In the genomic region with DNA sequence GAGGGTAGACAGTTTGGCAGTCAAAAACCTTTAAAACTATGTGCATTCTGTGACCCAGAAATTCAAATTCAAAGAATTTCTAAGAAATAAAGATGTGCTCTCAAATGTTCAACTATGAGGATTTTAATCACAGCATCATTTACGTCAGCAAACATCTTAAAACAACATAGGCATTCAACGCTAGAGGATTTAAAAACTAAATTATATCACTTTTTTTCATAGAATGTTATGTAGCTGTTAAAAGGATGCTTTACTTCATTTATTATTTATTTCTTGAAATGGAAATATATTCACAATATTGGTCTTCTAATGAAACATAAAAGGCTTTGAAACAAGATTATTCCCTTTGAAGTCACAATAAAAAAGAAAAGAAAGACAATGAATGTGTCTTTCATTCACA, we compare ENCODE assay signal across 22 cellular contexts. TPM values are rescaled to one million over a fixed set of nuclear protein-coding genes. Genes with fewer than 3 reads are reported as not detected.
DNase-seq lines count a peak whose midpoint lies in the region; ATAC-seq, FAIRE-seq and TF ChIP-seq lines count a peak whose summit lies in the region.
"Had no signal": no experiment of that assay in that cellular context is flagged by ENCODE, and none has a peak within 500 bp of the region (broad histone marks: within the 10 kb centered on the region; RNA-seq: fewer than 3 reads in every experiment).

No MANE protein-coding gene starts in this region.

- POLR2A ChIA-PET in CD4-positive, alpha-beta memory T cell (lab: Charles Lee; ENCODE audit: partially characterized antibody) = no interaction called here

- TF ChIP-seq POLR2A in transverse colon (IDR thresholded peaks at IDR 0.05) = no peak

- intact Hi-C loops in transverse colon (cut with DNase I; ENCODE audit: low total_unique reads) = no loop called here
- intact Hi-C loops in CD4-positive, alpha-beta memory T cell (cut with micrococcal nuclease) = no loop called here

- H3K9me3 ChIP-seq in muscle layer of duodenum (ENCODE audit: control insufficient read depth in 1 of 2, low read length in 2 of 2) (no peaks in the 10 kb centered on the region), transverse colon (no peaks in the 10 kb centered on the region)
- no peaks in the 10 kb centered on the region for H3K9me3 ChIP-seq in CD4-positive, alpha-beta memory T cell (ENCODE audit: control insufficient read depth in 1 of 2, low read length in 2 of 2)
- H3K9me3 ChIP-seq: BE2C, Caco-2, HAP-1 had no signal

- H3K27me3 Mint-ChIP-seq in CD4-positive, alpha-beta memory T cell = peaks cover 10% of the 10 kb centered on the region in 2 donors
- peaks cover 6 to 22% of the 10 kb centered on the region in 2 donors for H3K27me3 Mint-ChIP-seq in stimulated activated naive B cell treated with anti-CD40 and anti-IgM and Interleukin-4, amounts not matched to agents 10 μg/mL and 1 μg/mL and 100 μg/mL, for 72 hours

- H3K4me1 Mint-ChIP-seq in CD4-positive, alpha-beta memory T cell = no peaks in the 10 kb centered on the region
- H3K4me1 Mint-ChIP-seq in stimulated activated naive B cell treated with anti-CD40 and anti-IgM and Interleukin-4, amounts not matched to agents 10 μg/mL and 1 μg/mL and 100 μg/mL, for 72 hours = no peaks in the 10 kb centered on the region
- H3K4me1 Mint-ChIP-seq: CD4-positive, CD25-positive, alpha-beta regulatory T cell had no signal

- TF ChIP-seq CTCF in transverse colon (IDR thresholded peaks at IDR 0.05) = no peak

- peak; percentile 51 for DNase-seq in NCI-H460 (ENCODE audit: extremely low read depth, low read depth)
- DNase-seq in transverse colon = no peak
- DNase-seq in A172 (ENCODE audit: low spot score) = no peak
- DNase-seq in RKO (ENCODE audit: low spot score) = no peak
- DNase-seq in CD4-positive, alpha-beta memory T cell = no peak
- DNase-seq in stimulated activated naive B cell treated with anti-CD40 and anti-IgM and Interleukin-4, amounts not matched to agents 10 μg/mL and 1 μg/mL and 100 μg/mL, for 72 hours = no peak
- DNase-seq: 8988T; ACHN; BE2C; C1 segment of cervical spinal cord; Caco-2; CD4-positive, CD25-positive, alpha-beta regulatory T cell; GM23248 had no signal

- TF ChIP-seq EP300 in transverse colon (IDR thresholded peaks at IDR 0.05; ENCODE audit: low read depth) = no peak

- H3K27ac ChIP-seq in muscle layer of duodenum (ENCODE audit: low read length) (peak overlapping the region; percentile 42), transverse colon (peak overlapping the region; percentile 8 to 71 (median 51))
- H3K27ac ChIP-seq in CD4-positive, alpha-beta memory T cell (ENCODE audit: low read depth, low read length) = no peak overlapping the region
- H3K27ac ChIP-seq: GM23248, HL-60 had no signal

- WGBS in transverse colon (ENCODE audit: low coverage in 1 of 2), 2 donors = 65 to 66% methylated on average over 2 of the region's 2 CpGs

- no peaks in the 10 kb centered on the region for H3K36me3 ChIP-seq in muscle layer of duodenum (ENCODE audit: control insufficient read depth in 1 of 2, insufficient read depth in 2 of 2, low read length in 2 of 2)
- no peaks in the 10 kb centered on the region for H3K36me3 ChIP-seq in transverse colon
- H3K36me3 ChIP-seq in CD4-positive, alpha-beta memory T cell (ENCODE audit: insufficient read depth, low read length) = no peaks in the 10 kb centered on the region
- H3K36me3 ChIP-seq: BE2C, HAP-1 had no signal

- H3K27ac Mint-ChIP-seq in CD4-positive, alpha-beta memory T cell = no peak overlapping the region
- no peak overlapping the region for H3K27ac Mint-ChIP-seq in stimulated activated naive B cell treated with anti-CD40 and anti-IgM and Interleukin-4, amounts not matched to agents 10 μg/mL and 1 μg/mL and 100 μg/mL, for 72 hours
- H3K27ac Mint-ChIP-seq: CD4-positive, CD25-positive, alpha-beta regulatory T cell had no signal

- no peaks in the 10 kb centered on the region for H3K9me3 Mint-ChIP-seq in CD4-positive, alpha-beta memory T cell
- peaks cover 0 to 2% of the 10 kb centered on the region in 2 donors for H3K9me3 Mint-ChIP-seq in stimulated activated naive B cell treated with anti-CD40 and anti-IgM and Interleukin-4, amounts not matched to agents 10 μg/mL and 1 μg/mL and 100 μg/mL, for 72 hours
- H3K9me3 Mint-ChIP-seq: CD4-positive, CD25-positive, alpha-beta regulatory T cell had no signal

- H3K4me3 ChIP-seq in muscle layer of duodenum (ENCODE audit: low read depth in 1 of 2, low read length in 2 of 2) (no peak overlapping the region), transverse colon (no peak overlapping the region)
- H3K4me3 ChIP-seq in CD4-positive, alpha-beta memory T cell (ENCODE audit: low read length in 2 of 2) = no peak overlapping the region
- H3K4me3 ChIP-seq: GM23248, HAP-1 had no signal

- no peaks in the 10 kb centered on the region for H3K36me3 Mint-ChIP-seq in CD4-positive, alpha-beta memory T cell
- no peaks in the 10 kb centered on the region for H3K36me3 Mint-ChIP-seq in stimulated activated naive B cell treated with anti-CD40 and anti-IgM and Interleukin-4, amounts not matched to agents 10 μg/mL and 1 μg/mL and 100 μg/mL, for 72 hours
- H3K36me3 Mint-ChIP-seq: CD4-positive, CD25-positive, alpha-beta regulatory T cell had no signal

- H3K4me1 ChIP-seq in muscle layer of duodenum (ENCODE audit: control insufficient read depth in 1 of 2, insufficient read depth in 2 of 2, low read length in 2 of 2) (peaks cover 3 to 18% of the 10 kb centered on the region in 2 donors), transverse colon (peaks cover 0 to 6% (median 3%) of the 10 kb centered on the region in 4 donors)
- H3K4me1 ChIP-seq in CD4-positive, alpha-beta memory T cell (ENCODE audit: insufficient read depth, low read length) = no peaks in the 10 kb centered on the region
- H3K4me1 ChIP-seq: BE2C, Caco-2, HAP-1 had no signal

- H3K4me3 Mint-ChIP-seq in CD4-positive, alpha-beta memory T cell = no peak overlapping the region
- no peak overlapping the region for H3K4me3 Mint-ChIP-seq in stimulated activated naive B cell treated with anti-CD40 and anti-IgM and Interleukin-4, amounts not matched to agents 10 μg/mL and 1 μg/mL and 100 μg/mL, for 72 hours

- ATAC-seq in stimulated activated naive B cell treated with anti-CD40 and anti-IgM and Interleukin-4, amounts not matched to agents 10 μg/mL and 1 μg/mL and 100 μg/mL, for 72 hours (replicated peaks) = no peak

- FAIRE-seq in endometrium (lab: Jason Lieb, UNC) = peak; percentile 26
- FAIRE-seq: D721Med, G401.6, GM12891 had no signal

- no peaks in the 10 kb centered on the region for H3K27me3 ChIP-seq in muscle layer of duodenum (ENCODE audit: low read depth, low read length)
- H3K27me3 ChIP-seq in transverse colon = no peaks in the 10 kb centered on the region
- H3K27me3 ChIP-seq in CD4-positive, alpha-beta memory T cell (ENCODE audit: insufficient read depth, low read length) = no peaks in the 10 kb centered on the region
- H3K27me3 ChIP-seq: BE2C had no signal

- in situ Hi-C loops in transverse colon (cut with MboI; ENCODE audit: low pct_ligation_motif_present in 1 of 4, low pct_unique_long_range_greater_than_20kb in 1 of 4, low sequenced_read_pairs in 3 of 4) = no loop called here

- CTCF ChIA-PET in CD4-positive, alpha-beta memory T cell (lab: Charles Lee; ENCODE audit: partially characterized antibody) = no interaction called here

RNA-seq across cellular contexts. Expression of gene GLP2R, which starts 3.6 kb away (rescaled TPM):
- 86.7 and 106 TPM in 2 replicates for total RNA-seq in NCI-H460 (2014; rRNA removed; shearing (Covaris generic))
- polyA plus RNA-seq in NCI-H460 (2014; cell fraction: nucleus; rRNA removed) = 51.9 and 61.2 TPM in 2 replicates
- total RNA-seq in transverse colon = 10 to 100 TPM in 3 of 4 donors, 1 to 10 TPM in 1; 7.2 to 17.2 (median 12.2) TPM
- 0.50 and 1.7 TPM in 2 replicates for total RNA-seq in A172 (2014; rRNA removed; shearing (Covaris generic))
- not detected for total RNA-seq in CD4-positive, alpha-beta memory T cell
- not detected for polyA plus RNA-seq in CD4-positive, alpha-beta memory T cell
- total RNA-seq: Caco-2; CD4-positive, CD25-positive, alpha-beta regulatory T cell; GM23248 had no signal
- polyA plus RNA-seq: CD4-positive, CD25-positive, alpha-beta regulatory T cell; GM23248 had no signal

RNA-seq across cellular contexts. Expression of gene GSG1L2, which starts 7.5 kb away (rescaled TPM):
- 7.3 and 10.3 TPM in 2 replicates for total RNA-seq in NCI-H460 (2014; rRNA removed; shearing (Covaris generic))
- 0.32 and 1.9 TPM in 2 replicates for polyA plus RNA-seq in NCI-H460 (2014; cell fraction: nucleus; rRNA removed)
- total RNA-seq in transverse colon = not detected
- total RNA-seq in A172 (2014; rRNA removed; shearing (Covaris generic)) = not detected in 2 replicates
- not detected for total RNA-seq in CD4-positive, alpha-beta memory T cell
- not detected for polyA plus RNA-seq in CD4-positive, alpha-beta memory T cell
- total RNA-seq: Caco-2; CD4-positive, CD25-positive, alpha-beta regulatory T cell; GM23248; H4; HT1080 had no signal
- polyA plus RNA-seq: CD4-positive, CD25-positive, alpha-beta regulatory T cell; GM23248 had no signal

RNA-seq across cellular contexts. Expression of gene DHRS7C, which starts 38.0 kb away (rescaled TPM):
- not detected in 2 replicates for total RNA-seq in NCI-H460 (2014; rRNA removed; shearing (Covaris generic))
- not detected in 2 replicates for polyA plus RNA-seq in NCI-H460 (2014; cell fraction: nucleus; rRNA removed)
- total RNA-seq in transverse colon = not detected
- not detected in 2 replicates for total RNA-seq in A172 (2014; rRNA removed; shearing (Covaris generic))
- total RNA-seq in CD4-positive, alpha-beta memory T cell = not detected
- polyA plus RNA-seq in CD4-positive, alpha-beta memory T cell = not detected
- total RNA-seq: Caco-2; CD4-positive, CD25-positive, alpha-beta regulatory T cell; GM23248; H4; HT1080 had no signal
- polyA plus RNA-seq: CD4-positive, CD25-positive, alpha-beta regulatory T cell; GM23248 had no signal
